Comparison of ENCODE assay signal across 8 cellular contexts in genomic region chr15:94324117-94324826, GRCh38.
DNase-seq lines count a peak whose midpoint lies in the region; ATAC-seq and TF ChIP-seq lines count a peak whose summit lies in the region.

No MANE protein-coding gene starts in this region.

- peak; percentile 84 for TF ChIP-seq CTCF in CD14-positive monocyte (IDR thresholded peaks at IDR 0.05)

- peak overlapping the region; percentile 50 to 79 for H3K18ac ChIP-seq in mesenchymal stem cell (ENCODE audit: low read depth in 1 of 2, low read length in 2 of 2)

- no peak overlapping the region for H4K91ac ChIP-seq in mesenchymal stem cell (ENCODE audit: low read length)

- H2BK15ac ChIP-seq in mesenchymal stem cell (ENCODE audit: low read depth, poor library complexity, severe bottlenecking): no peak overlapping the region

- H2AK5ac ChIP-seq in mesenchymal stem cell (ENCODE audit: low read length, severe bottlenecking): no peak overlapping the region

- peaks cover 30% of the 10 kb centered on the region for H3K4me1 Mint-ChIP-seq in CD14-positive monocyte

- ATAC-seq in GM19043 (IDR thresholded peaks at IDR 0.05; ENCODE audit: low read depth, unreplicated experiment) (peak; percentile 88), HG03196 (IDR thresholded peaks at IDR 0.05; ENCODE audit: unreplicated experiment) (peak; percentile 82)

- H3K4me1 ChIP-seq in mesenchymal stem cell (ENCODE audit: control insufficient read depth, insufficient read depth, low read depth, low read length): peaks cover 4% of the 10 kb centered on the region

- peaks cover 0 to 2% (median under 1%) of the 10 kb centered on the region in 3 donors for H3K27me3 Mint-ChIP-seq in CD14-positive monocyte (ENCODE audit: low read depth in 3 of 3)

- H2BK120ac ChIP-seq in mesenchymal stem cell (ENCODE audit: low read depth, low read length): peak overlapping the region; percentile 36

- H3K4ac ChIP-seq in mesenchymal stem cell (ENCODE audit: low read depth in 1 of 2, low read length in 2 of 2): no peak overlapping the region

- no peaks in the 10 kb centered on the region for H3K9me3 ChIP-seq in mesenchymal stem cell (ENCODE audit: control insufficient read depth, low read length)

- H3K36me3 Mint-ChIP-seq in CD14-positive monocyte: peaks cover 10 to 42% of the 10 kb centered on the region in 2 donors

- no peak overlapping the region for H2BK5ac ChIP-seq in mesenchymal stem cell (ENCODE audit: low read depth, low read length, poor library complexity, severe bottlenecking)

- peaks cover 9% of the 10 kb centered on the region for H3K79me1 ChIP-seq in mesenchymal stem cell (replicated peaks; ENCODE audit: low read length, poor library complexity, severe bottlenecking)

- H3K27me3 ChIP-seq in mesenchymal stem cell (ENCODE audit: control insufficient read depth in 1 of 2, insufficient read depth in 1 of 2, low read length in 2 of 2): no peaks in the 10 kb centered on the region

- H3K27ac ChIP-seq in mesenchymal stem cell (ENCODE audit: low read length, poor library complexity, severe bottlenecking): no peak overlapping the region

- H3K14ac ChIP-seq in mesenchymal stem cell (ENCODE audit: low read length in 2 of 2): no peak overlapping the region

- peaks cover 0 to 4% of the 10 kb centered on the region in 2 experiments for H3K36me3 ChIP-seq in mesenchymal stem cell (ENCODE audit: control insufficient read depth in 1 of 2, insufficient read depth in 2 of 2, low read depth in 1 of 2, low read length in 2 of 2)

- DNase-seq in CD14-positive monocyte (ENCODE audit: low spot score): peak; percentile 63
- DNase-seq in NCI-H510A (lab: John Stamatoyannopoulos, UW): peak; percentile 6
- peak; percentile 39 to 41 for DNase-seq in activated CD4-positive, alpha-beta T cell treated with anti-CD3 and anti-CD28 coated beads for 4 hours
- peak; percentile 27 for DNase-seq in effector CD4-positive, alpha-beta T cell
- DNase-seq in mesenchymal stem cell: peak; percentile 77
- DNase-seq in stimulated activated CD8-positive, alpha-beta memory T cell treated with anti-CD3 and anti-CD28 coated beads, Interleukin-7, amount 100 ng/mL, for 4 hours (ENCODE audit: low read depth in 2 of 2): peak; percentile 32 to 52

- peaks cover 0 to 2% (median 0%) of the 10 kb centered on the region in 7 donors for H3K9me3 Mint-ChIP-seq in CD14-positive monocyte

- peak overlapping the region; percentile 75 for H4K8ac ChIP-seq in mesenchymal stem cell (ENCODE audit: low read length)

- H3K9ac ChIP-seq in mesenchymal stem cell (ENCODE audit: low read length): peak overlapping the region; percentile 72

- no peak overlapping the region for H3K4me3 ChIP-seq in mesenchymal stem cell (ENCODE audit: insufficient read depth in 1 of 2, low read depth in 1 of 2, low read length in 2 of 2)

- H2AFZ ChIP-seq in mesenchymal stem cell (ENCODE audit: low read depth, low read length): no peak overlapping the region

- peak overlapping the region; percentile 14 to 27 for H2BK12ac ChIP-seq in mesenchymal stem cell (ENCODE audit: low read length in 2 of 2)

- 24% methylated on average over 14 of the region's 17 CpGs for WGBS in mesenchymal stem cell

- H3K27ac Mint-ChIP-seq in CD14-positive monocyte: peak overlapping the region in 1 of 7 donors; percentile 38

- intact Hi-C loops in CD14-positive monocyte (cut with micrococcal nuclease): loop anchor here (1.0 to 5.0 kb wide), 3 partner anchors 92 to 160 kb away; partner anchors contain the start of gene MCTP2 (in 2 of the 2)

- peak overlapping the region in 1 of 2 donors; percentile 60 for H3K4me3 Mint-ChIP-seq in CD14-positive monocyte

- H3K4me2 ChIP-seq in mesenchymal stem cell (ENCODE audit: low read length, poor library complexity, severe bottlenecking): no peak overlapping the region

- H3K23ac ChIP-seq in mesenchymal stem cell (ENCODE audit: low read length in 2 of 2): no peak overlapping the region

Comparison
In these comparisons a context has a peak if more than half of its experiments do, and no peak if none do; other contexts are left out.
1. DNase-seq: peak in every context shown above with its lines; median percentile 77 in mesenchymal stem cell; 63 in CD14-positive monocyte; 42 in stimulated activated CD8-positive, alpha-beta memory T cell treated with anti-CD3 and anti-CD28 coated beads, Interleukin-7, amount 100 ng/mL, for 4 hours; 40 in activated CD4-positive, alpha-beta T cell treated with anti-CD3 and anti-CD28 coated beads for 4 hours; 27 in effector CD4-positive, alpha-beta T cell; 6 in NCI-H510A.